16 cellular contexts compared by ENCODE assay signal in genomic region chr10:131041361-131041916, GRCh38.
A peak's percentile ranks its signal among the peaks of the same experiment; 100 is the strongest.
DNase-seq lines count a peak whose midpoint lies in the region; FAIRE-seq and TF ChIP-seq lines count a peak whose summit lies in the region.
"Had no signal": no experiment of that assay in that cellular context is flagged by ENCODE, and none has a peak within 500 bp of the region (broad histone marks: within the 10 kb centered on the region; RNA-seq: fewer than 3 reads in every experiment).

No MANE protein-coding gene starts in this region.

- no TSS peak for BruUV-seq in OCI-LY7 (replicated peaks; lab: Mats Ljungman, UMichigan)

- intact Hi-C loops in OCI-LY7 (cut with micrococcal nuclease; ENCODE audit: unreplicated experiment): no loop called here
- intact Hi-C loops in kidney (cut with DNase I): no loop called here

- H4K20me1 ChIP-seq in OCI-LY7 (ENCODE audit: insufficient read depth, low read length): no peaks in the 10 kb centered on the region

- H3K9me2 ChIP-seq in OCI-LY7 (ENCODE audit: insufficient read depth, low read length): no peaks in the 10 kb centered on the region

- POLR2A ChIA-PET in OCI-LY7 (lab: Charles Lee): no interaction called here

- H3K9me3 ChIP-seq in OCI-LY7 (ENCODE audit: low read length): no peaks in the 10 kb centered on the region
- peaks cover 0 to 5% of the 10 kb centered on the region in 2 donors for H3K9me3 ChIP-seq in kidney (ENCODE audit: control insufficient read depth in 1 of 2, low read length in 2 of 2)
- H3K9me3 ChIP-seq: A549 had no signal

- CTCF ChIA-PET in OCI-LY7 (lab: Charles Lee; ENCODE audit: unreplicated experiment): no interaction called here

- DNase-seq in NCI-H526 (lab: John Stamatoyannopoulos, UW) (peak; percentile 17 to 22), NCI-H526 treated with DMSO at 0.1 percent for 48 hours (lab: John Stamatoyannopoulos, UW) (no peak), NCI-H1417 (lab: John Stamatoyannopoulos, UW) (peak in 2 of 3 experiments; percentile 60 to 81), NCI-H748 treated with DMSO at 0.1 percent for 48 hours (lab: John Stamatoyannopoulos, UW) (peak; percentile 78), H4 (ENCODE audit: low spot score) (no peak), OCI-LY7 (ENCODE audit: low spot score) (no peak), kidney (no peak)
- DNase-seq: C1 segment of cervical spinal cord; EL; HFFc6; NCI-H1694; NK-92 treated with Interleukin-12 subunit alpha and Interleukin-12 subunit beta, amount 100 ng/mL, for 24 hours; T-helper 2 cell had no signal

- no peak overlapping the region for H3K4me2 ChIP-seq in OCI-LY7 (ENCODE audit: low read length)
- H3K4me2 ChIP-seq: A549 had no signal

- no peaks in the 10 kb centered on the region for H3K4me1 ChIP-seq in OCI-LY7 (ENCODE audit: insufficient read depth, low read length, poor library complexity, severe bottlenecking)
- H3K4me1 ChIP-seq in kidney (ENCODE audit: control insufficient read depth in 1 of 2, insufficient read depth in 1 of 2, low read depth in 1 of 2, low read length in 2 of 2): no peaks in the 10 kb centered on the region
- H3K4me1 ChIP-seq: A549 had no signal

- no peak for FAIRE-seq in kidney (lab: Jason Lieb, UNC)
- FAIRE-seq: A549, H54 had no signal

- H2AFZ ChIP-seq in OCI-LY7 (ENCODE audit: low read length): no peak overlapping the region

- H3K27ac ChIP-seq in OCI-LY7 (ENCODE audit: low read depth, low read length, poor library complexity, severe bottlenecking): no peak overlapping the region
- no peak overlapping the region for H3K27ac ChIP-seq in kidney (ENCODE audit: low read depth in 2 of 2, low read length in 2 of 2)
- H3K27ac ChIP-seq: A549, RWPE1 had no signal

- H3K36me3 ChIP-seq in OCI-LY7 (ENCODE audit: insufficient read depth, low read length) (no peaks in the 10 kb centered on the region), kidney (ENCODE audit: control insufficient read depth in 1 of 2, insufficient read depth in 2 of 2, low read length in 2 of 2) (no peaks in the 10 kb centered on the region)

- H3K4me3 ChIP-seq in OCI-LY7 (ENCODE audit: low read depth, low read length, poor library complexity, severe bottlenecking) (no peak overlapping the region), kidney (ENCODE audit: low read length in 2 of 2) (no peak overlapping the region)
- H3K4me3 ChIP-seq: A549 had no signal

- no peaks in the 10 kb centered on the region for H3K79me2 ChIP-seq in OCI-LY7 (ENCODE audit: insufficient read depth, low read depth, low read length)

- H3K9ac ChIP-seq in kidney (ENCODE audit: low read length in 2 of 2): no peak overlapping the region

- TF ChIP-seq CTCF in OCI-LY7 (conservative IDR thresholded peaks at IDR 0.05; ENCODE audit: low read length) (no peak), kidney (IDR thresholded peaks at IDR 0.05; ENCODE audit: borderline replicate concordance, extremely low read depth, insufficient read depth) (no peak)

Comparison
In these comparisons a context has a peak if more than half of its experiments do, and no peak if none do; other contexts are left out.
1. DNase-seq: peak in NCI-H526 (2 of 2), NCI-H1417 (2 of 3) and NCI-H748 treated with DMSO at 0.1 percent for 48 hours (single experiment); none in NCI-H526 treated with DMSO at 0.1 percent for 48 hours (single experiment), H4 (single experiment), OCI-LY7 (single experiment) and kidney (single experiment).